Comparison of ENCODE assay signal across 12 cellular contexts in genomic region chr1:245856944-245857531, GRCh38.
DNase-seq lines count a peak whose midpoint lies in the region; ATAC-seq, FAIRE-seq and TF ChIP-seq lines count a peak whose summit lies in the region.
"Had no signal": no experiment of that assay in that cellular context is flagged by ENCODE, and none has a peak within 500 bp of the region (broad histone marks: within the 10 kb centered on the region; RNA-seq: fewer than 3 reads in every experiment).

No MANE protein-coding gene starts in this region.

- H3K79me2 ChIP-seq in K562 (ENCODE audit: control insufficient read depth, insufficient read depth, low read length) = no peaks in the 10 kb centered on the region

- POLR2A ChIA-PET in K562 (lab: Yijun Ruan, JAX) = no interaction called here

- H3K9me1 ChIP-seq in K562 (ENCODE audit: control insufficient read depth, insufficient read depth, low read length) = no peaks in the 10 kb centered on the region

- TF ChIP-seq RAD21 in K562 (CRISPR knock-in tag; conservative IDR thresholded peaks at IDR 0.05 in 1 of 2, IDR thresholded peaks at IDR 0.05 in 1 of 2) = no peak

- FAIRE-seq in K562 (lab: Jason Lieb, UNC) = no peak

- no peak overlapping the region for H3K9ac ChIP-seq in K562 (ENCODE audit: insufficient read depth in 1 of 2, low read depth in 2 of 2, low read length in 2 of 2)

- no peak overlapping the region for H3K4me3 ChIP-seq in K562
- H3K4me3 ChIP-seq: upper lobe of left lung had no signal

- no peak overlapping the region for H2AFZ ChIP-seq in K562 (ENCODE audit: low read depth, low read length)

- no peak for ATAC-seq in K562
- ATAC-seq: left ventricle myocardium superior had no signal

- in situ Hi-C loops in K562 (cut with MboI) = no loop called here

- no peak for TF ChIP-seq EP300 in K562 (IDR thresholded peaks at IDR 0.05; ENCODE audit: low read length)

- no peaks in the 10 kb centered on the region for H4K20me1 ChIP-seq in K562 (replicated peaks; ENCODE audit: control insufficient read depth, insufficient read depth, low read length)

- H3K9me3 ChIP-seq in K562 (replicated peaks; ENCODE audit: control insufficient read depth, insufficient read depth, low read depth, low read length) = no peaks in the 10 kb centered on the region
- H3K9me3 ChIP-seq: upper lobe of left lung had no signal

- peaks cover 100% of the 10 kb centered on the region for H3K36me3 ChIP-seq in K562 (ENCODE audit: control insufficient read depth, insufficient read depth, low read length)

- no peak for TF ChIP-seq CTCF in K562 (IDR thresholded peaks at IDR 0.05 in 2 of 3, conservative IDR thresholded peaks at IDR 0.05 in 1 of 3; ENCODE audit: insufficient read depth in 2 of 3, low read depth in 1 of 3, low read length in 3 of 3)

- no peak overlapping the region for H3K4me2 ChIP-seq in K562 (ENCODE audit: insufficient read depth, low read length)

- H3K27ac ChIP-seq in K562 (ENCODE audit: extremely low read depth, low read depth, low read length) = no peak overlapping the region
- H3K27ac ChIP-seq: upper lobe of left lung had no signal

- intact Hi-C loops in K562 (cut with micrococcal nuclease) = loop anchor here (5.0 kb wide), 1 partner anchor 145 kb away; no protein-coding TSS in a partner anchor

- no peak for TF ChIP-seq POLR2A in K562 (conservative IDR thresholded peaks at IDR 0.05)

- WGBS in K562 (ENCODE audit: insufficient coverage, low coverage, missing lambda C conversion rate) = 80% methylated on average over 13 of the region's 13 CpGs

- no TSS peak for BruUV-seq in K562 (replicated peaks; lab: Mats Ljungman, UMichigan)

- peaks cover 0 to 2% of the 10 kb centered on the region in 2 experiments; a peak in 1 of 5 replicates for H3K4me1 ChIP-seq in K562 (replicated peaks in 1 of 2; ENCODE audit: control insufficient read depth in 2 of 2, insufficient read depth in 2 of 2, low read length in 2 of 2)

- no peaks in the 10 kb centered on the region for H3K27me3 ChIP-seq in K562 (ENCODE audit: control insufficient read depth in 2 of 2, insufficient read depth in 2 of 2, low read length in 2 of 2)
- H3K27me3 ChIP-seq: upper lobe of left lung had no signal

- DNase-seq in A172 (ENCODE audit: low spot score) = peak; percentile 67
- peak; percentile 70 for DNase-seq in HK-2 (ENCODE audit: unreplicated experiment)
- no peak for DNase-seq in K562 (ENCODE audit: extremely low read depth in 1 of 4, low spot score in 3 of 4)
- DNase-seq in islet precursor cell = peak; percentile 83
- DNase-seq in DMS53 (lab: John Stamatoyannopoulos, UW) = no peak
- DNase-seq in NCI-H1436 treated with DMSO at 0.1 percent for 48 hours (lab: John Stamatoyannopoulos, UW) = no peak
- DNase-seq in iPS-NIHi7 (ENCODE audit: extremely low spot score) = no peak
- DNase-seq in HuH-7 (ENCODE audit: low spot score) = no peak
- DNase-seq: activated CD4-positive, alpha-beta T cell treated with anti-CD3 and anti-CD28 coated beads, Interleukin-2, amount 50 U/mL, for 1 hour; activated effector memory CD4-positive, alpha-beta T cell treated with Interleukin-2 at 50 U/mL for 16 hours; left ventricle myocardium superior had no signal

- CTCF ChIA-PET in K562 (lab: Yijun Ruan, JAX; ENCODE audit: low intra/inter-chr PET ratio) = no interaction called here

TF ChIP-seq in K562, 482 proteins besides CTCF, POLR2A, EP300 and RAD21:
- TF ChIP-seq TRIM24 (IDR thresholded peaks at IDR 0.05) (no peak), ARID3A (IDR thresholded peaks at IDR 0.05; ENCODE audit: borderline replicate concordance, low read depth, low read length) (no peak), SIRT6 (IDR thresholded peaks at IDR 0.05; ENCODE audit: low read depth, low read length) (no peak), LARP7 (IDR thresholded peaks at IDR 0.05) (no peak), PURB (CRISPR knock-in tag; IDR thresholded peaks at IDR 0.05; ENCODE audit: low read depth) (no peak), POLR2G (IDR thresholded peaks at IDR 0.05; ENCODE audit: low read depth, low read length) (peak; percentile 51; the same call in 1 of the 2 replicates), RBM22 (IDR thresholded peaks at IDR 0.05; ENCODE audit: low read depth, low read length, poor library complexity, severe bottlenecking) (peak; percentile 28)

Comparison
In these comparisons a context has a peak if more than half of its experiments do, and no peak if none do; other contexts are left out.
1. DNase-seq: peak in A172 (single experiment), HK-2 (single experiment) and islet precursor cell (single experiment); none in K562 (0 of 4), DMS53 (single experiment), NCI-H1436 treated with DMSO at 0.1 percent for 48 hours (single experiment), iPS-NIHi7 (single experiment) and HuH-7 (single experiment).